ENCODE assay signal across 8 cellular contexts in genomic region chr3:52237659-52238172, GRCh38. TPM values are rescaled to one million over a fixed set of nuclear protein-coding genes. Genes with fewer than 3 reads are reported as not detected.
DNase-seq lines count a peak whose midpoint lies in the region; ATAC-seq and TF ChIP-seq lines count a peak whose summit lies in the region.

No MANE protein-coding gene starts in this region.

- H3K27ac Mint-ChIP-seq in stimulated activated memory B cell treated with anti-CD40 and anti-IgM and Interleukin-4, amounts not matched to agents 10 μg/mL and 1 μg/mL and 100 μg/mL, for 72 hours, result peak overlapping the region; percentile 93

- no peaks in the 10 kb centered on the region for H3K27me3 ChIP-seq in Panc1 (ENCODE audit: control insufficient read depth, insufficient read depth, low read length)

- in situ Hi-C loops in Panc1 (cut with HindIII; ENCODE audit: low pct_unique_long_range_greater_than_20kb, low sequenced_read_pairs), result no loop called here

- DNase-seq in NCI-H2029 (lab: John Stamatoyannopoulos, UW) (peak; percentile 24), NCI-H2029 treated with DMSO at 0.1 percent for 48 hours (lab: John Stamatoyannopoulos, UW) (no peak), Panc1 (ENCODE audit: low read depth, low spot score) (no peak), cerebellum (ENCODE audit: low spot score) (peak; percentile 93), kidney glomerular epithelial cell (lab: John Stamatoyannopoulos, UW) (peak; percentile 61)

- H3K9me3 ChIP-seq in Panc1 (ENCODE audit: control insufficient read depth, insufficient read depth, low read depth, low read length), result no peaks in the 10 kb centered on the region

- peak overlapping the region; percentile 80 to 86 for H3K4me3 ChIP-seq in Panc1 (ENCODE audit: low read depth in 2 of 2, low read length in 2 of 2)

- H3K36me3 ChIP-seq in Panc1 (ENCODE audit: control insufficient read depth, insufficient read depth, low read length), result peaks cover 7% of the 10 kb centered on the region; the same call in 1 of the 2 replicates

- BruUV-seq in Panc1 (replicated peaks; lab: Mats Ljungman, UMichigan), result no TSS peak

- no peaks in the 10 kb centered on the region for H3K27me3 Mint-ChIP-seq in stimulated activated memory B cell treated with anti-CD40 and anti-IgM and Interleukin-4, amounts not matched to agents 10 μg/mL and 1 μg/mL and 100 μg/mL, for 72 hours

- peaks cover 25% of the 10 kb centered on the region for H3K4me1 ChIP-seq in Panc1 (ENCODE audit: control insufficient read depth, insufficient read depth, low read length)

- intact Hi-C loops in Panc1 (cut with micrococcal nuclease; ENCODE audit: unreplicated experiment), result loop anchor here (10.0 kb wide), 1 partner anchor 97 kb away; no protein-coding TSS in a partner anchor

- no peak for TF ChIP-seq CTCF in Panc1 (IDR thresholded peaks at IDR 0.05)

- POLR2A ChIA-PET in Panc1 (lab: Charles Lee), result interaction anchor here (0.6 kb wide), 2 partner anchors 64 to 923 kb away, joined by 3 to 6 read pairs; no protein-coding TSS in a partner anchor

- ATAC-seq in Panc1, result peak; percentile 78
- no peak for ATAC-seq in stimulated activated memory B cell treated with anti-CD40 and anti-IgM and Interleukin-4, amounts not matched to agents 10 μg/mL and 1 μg/mL and 100 μg/mL, for 72 hours
- ATAC-seq in GM18498 (IDR thresholded peaks at IDR 0.05; ENCODE audit: unreplicated experiment), result no peak
- ATAC-seq in GM21723 (IDR thresholded peaks at IDR 0.05; ENCODE audit: unreplicated experiment), result no peak

- peaks cover 83% of the 10 kb centered on the region for H3K4me1 Mint-ChIP-seq in stimulated activated memory B cell treated with anti-CD40 and anti-IgM and Interleukin-4, amounts not matched to agents 10 μg/mL and 1 μg/mL and 100 μg/mL, for 72 hours

- peak overlapping the region; percentile 83 for H3K27ac ChIP-seq in Panc1 (ENCODE audit: low read length)

- peaks cover 10% of the 10 kb centered on the region for H3K36me3 Mint-ChIP-seq in stimulated activated memory B cell treated with anti-CD40 and anti-IgM and Interleukin-4, amounts not matched to agents 10 μg/mL and 1 μg/mL and 100 μg/mL, for 72 hours

- CTCF ChIA-PET in Panc1 (lab: Charles Lee), result no interaction called here

- peak overlapping the region; percentile 94 for H3K4me3 Mint-ChIP-seq in stimulated activated memory B cell treated with anti-CD40 and anti-IgM and Interleukin-4, amounts not matched to agents 10 μg/mL and 1 μg/mL and 100 μg/mL, for 72 hours

- H3K9me3 Mint-ChIP-seq in stimulated activated memory B cell treated with anti-CD40 and anti-IgM and Interleukin-4, amounts not matched to agents 10 μg/mL and 1 μg/mL and 100 μg/mL, for 72 hours, result no peaks in the 10 kb centered on the region

RNA-seq across cellular contexts. Expression of gene TWF2, which starts 1.2 kb away (rescaled TPM):
- total RNA-seq in Panc1 (2021; ENCODE audit: unreplicated experiment) (51.9 TPM), cerebellum (15.1 TPM)
- polyA plus RNA-seq in Panc1 (2012; ENCODE audit: insufficient read length), result 105 TPM

RNA-seq across cellular contexts. Expression of gene PPM1M, which starts 7.8 kb away (rescaled TPM):
- total RNA-seq in Panc1 (2021; ENCODE audit: unreplicated experiment) (9.7 TPM), cerebellum (3.1 TPM)
- polyA plus RNA-seq in Panc1 (2012; ENCODE audit: insufficient read length), result 10.7 TPM

RNA-seq across cellular contexts. Expression of gene TLR9, which starts 12.3 kb away (rescaled TPM):
- total RNA-seq in Panc1 (2021; ENCODE audit: unreplicated experiment) (not detected), cerebellum (0.09 TPM)
- not detected for polyA plus RNA-seq in Panc1 (2012; ENCODE audit: insufficient read length)

RNA-seq across cellular contexts. Expression of gene ALAS1, which starts 39.8 kb away (rescaled TPM):
- total RNA-seq in Panc1 (2021; ENCODE audit: unreplicated experiment) (89.4 TPM), cerebellum (34.6 TPM)
- polyA plus RNA-seq in Panc1 (2012; ENCODE audit: insufficient read length), result 80.4 TPM

RNA-seq across cellular contexts. Expression of gene WDR82, which starts 40.7 kb away (rescaled TPM):
- total RNA-seq in Panc1 (2021; ENCODE audit: unreplicated experiment) (57.9 TPM), cerebellum (117 TPM)
- polyA plus RNA-seq in Panc1 (2012; ENCODE audit: insufficient read length), result 47.0 TPM

Comparison
In these comparisons a context has a peak if more than half of its experiments do, and no peak if none do; other contexts are left out.
1. DNase-seq: peak in NCI-H2029 (single experiment), cerebellum (single experiment) and kidney glomerular epithelial cell (single experiment); none in NCI-H2029 treated with DMSO at 0.1 percent for 48 hours (single experiment) and Panc1 (single experiment).